ENCODE assay signal across 35 cellular contexts in genomic region chr14:74296037-74296467, GRCh38. TPM values are rescaled to one million over a fixed set of nuclear protein-coding genes. Genes with fewer than 3 reads are reported as not detected.
"Had no signal": no experiment of that assay in that cellular context is flagged by ENCODE, and none has a peak within 500 bp of the region (broad histone marks: within the 10 kb centered on the region; RNA-seq: fewer than 3 reads in every experiment).

No MANE protein-coding gene starts in this region.

- H3K4me3 Mint-ChIP-seq: dendritic cell treated with granulocyte-macrophage colony-stimulating factor and Interleukin-4, amounts not matched to agents 40 ng/mL and 50 ng/mL, for 4 days; endodermal cell; mesothelial cell of epicardium; naive B cell; natural killer cell treated with Interleukin-12 subunit alpha and Interleukin-12 subunit beta and Interleukin-15 and Interleukin-18, amount 100 ng/mL, for 72 hours; neural progenitor cell; stimulated activated naive B cell treated with anti-CD40 and anti-IgM and Interleukin-4, amounts not matched to agents 10 μg/mL and 1 μg/mL and 100 μg/mL, for 72 hours; stimulated activated naive CD8-positive, alpha-beta T cell treated with anti-CD3 and anti-CD28 coated beads, Interleukin-15, Interleukin-2, amounts not matched to agents 100 ng/mL and 50 ng/mL, for 24 hours had no signal

- DNase-seq: colonic mucosa; effector CD8-positive, alpha-beta T cell; endodermal cell; foreskin fibroblast; gastrocnemius medialis; head of caudate nucleus; left cardiac atrium; left lung; mesenchymal stem cell; mucosa of descending colon; naive B cell; nucleus accumbens; psoas muscle; right cardiac atrium; spleen; stimulated activated CD4-positive, alpha-beta T cell treated with anti-CD3 and anti-CD28 coated beads, Interleukin-4, amount 100 ng/mL, for 4 hours; stimulated activated naive B cell treated with anti-CD40 and anti-IgM and Interleukin-4, amounts not matched to agents 10 μg/mL and 1 μg/mL and 100 μg/mL, for 72 hours; upper lobe of left lung had no signal

- H3K27me3 Mint-ChIP-seq: dendritic cell treated with granulocyte-macrophage colony-stimulating factor and Interleukin-4, amounts not matched to agents 40 ng/mL and 50 ng/mL, for 4 days; naive B cell; natural killer cell treated with Interleukin-12 subunit alpha and Interleukin-12 subunit beta and Interleukin-15 and Interleukin-18, amount 100 ng/mL, for 72 hours; stimulated activated naive B cell treated with anti-CD40 and anti-IgM and Interleukin-4, amounts not matched to agents 10 μg/mL and 1 μg/mL and 100 μg/mL, for 72 hours; stimulated activated naive CD8-positive, alpha-beta T cell treated with anti-CD3 and anti-CD28 coated beads, Interleukin-15, Interleukin-2, amounts not matched to agents 100 ng/mL and 50 ng/mL, for 24 hours had no signal

- ATAC-seq: esophagus mucosa; gastrocnemius medialis; left cardiac atrium; left lung; mucosa of descending colon; psoas muscle; right cardiac atrium; stimulated activated naive B cell treated with anti-CD40 and anti-IgM and Interleukin-4, amounts not matched to agents 10 μg/mL and 1 μg/mL and 100 μg/mL, for 72 hours had no signal

- H3K9me3 Mint-ChIP-seq: dendritic cell treated with granulocyte-macrophage colony-stimulating factor and Interleukin-4, amounts not matched to agents 40 ng/mL and 50 ng/mL, for 4 days; endodermal cell; mesothelial cell of epicardium; naive B cell; natural killer cell treated with Interleukin-12 subunit alpha and Interleukin-12 subunit beta and Interleukin-15 and Interleukin-18, amount 100 ng/mL, for 72 hours; neural progenitor cell; stimulated activated naive B cell treated with anti-CD40 and anti-IgM and Interleukin-4, amounts not matched to agents 10 μg/mL and 1 μg/mL and 100 μg/mL, for 72 hours; stimulated activated naive CD8-positive, alpha-beta T cell treated with anti-CD3 and anti-CD28 coated beads, Interleukin-15, Interleukin-2, amounts not matched to agents 100 ng/mL and 50 ng/mL, for 24 hours had no signal

- H2AFZ ChIP-seq: neural progenitor cell had no signal

- H3K27ac Mint-ChIP-seq: dendritic cell treated with granulocyte-macrophage colony-stimulating factor and Interleukin-4, amounts not matched to agents 40 ng/mL and 50 ng/mL, for 4 days; mesothelial cell of epicardium; natural killer cell treated with Interleukin-12 subunit alpha and Interleukin-12 subunit beta and Interleukin-15 and Interleukin-18, amount 100 ng/mL, for 72 hours; neural progenitor cell; stimulated activated naive B cell treated with anti-CD40 and anti-IgM and Interleukin-4, amounts not matched to agents 10 μg/mL and 1 μg/mL and 100 μg/mL, for 72 hours; stimulated activated naive CD8-positive, alpha-beta T cell treated with anti-CD3 and anti-CD28 coated beads, Interleukin-15, Interleukin-2, amounts not matched to agents 100 ng/mL and 50 ng/mL, for 24 hours had no signal

- H3K9ac ChIP-seq: neural progenitor cell had no signal

- H3K9me3 ChIP-seq: colonic mucosa, gastrocnemius medialis, left lung, mucosa of descending colon, psoas muscle, spleen, thoracic aorta, tibial nerve, upper lobe of left lung had no signal

- FAIRE-seq: urothelium cell line had no signal

- H3K27me3 ChIP-seq: colonic mucosa, gastrocnemius medialis, left lung, neural progenitor cell, spleen, tibial nerve, upper lobe of left lung had no signal

- H3K4me1 ChIP-seq: colonic mucosa had no signal

- H3K4me2 ChIP-seq: neural progenitor cell had no signal

- H3K4me3 ChIP-seq: colonic mucosa, gastrocnemius medialis, left lung, mucosa of descending colon, neural progenitor cell, psoas muscle, skin epidermis, spleen, thoracic aorta, tibial nerve, upper lobe of left lung had no signal

- H3K27ac ChIP-seq: colonic mucosa, epithelial cell of prostate, gastrocnemius medialis, left lung, neural progenitor cell, psoas muscle, skin epidermis, spleen, thoracic aorta, tibial nerve, upper lobe of left lung had no signal

- H3K36me3 ChIP-seq: colonic mucosa, neural progenitor cell had no signal

RNA-seq across cellular contexts. Expression of gene VRTN, which starts 52.2 kb away (rescaled TPM):
- total RNA-seq: esophagus mucosa; gastrocnemius medialis; glomerular endothelial cell; kidney epithelial cell; left cardiac atrium; left lung; lower leg skin; lung microvascular endothelial cell; mesothelial cell of epicardium; natural killer cell treated with Interleukin-12 subunit alpha and Interleukin-12 subunit beta and Interleukin-15 and Interleukin-18, amount 100 ng/mL, for 72 hours; osteocyte; psoas muscle; renal cortical epithelial cell; right cardiac atrium; spleen; thoracic aorta; tibial nerve had no signal
- polyA plus RNA-seq: psoas muscle, right cardiac atrium had no signal

RNA-seq across cellular contexts. Expression of gene VSX2, which starts 56.8 kb away (rescaled TPM):
- total RNA-seq: colonic mucosa; endodermal cell; esophagus mucosa; gastrocnemius medialis; glomerular endothelial cell; kidney epithelial cell; left cardiac atrium; left lung; lower leg skin; lung microvascular endothelial cell; mesothelial cell of epicardium; mucosa of descending colon; natural killer cell treated with Interleukin-12 subunit alpha and Interleukin-12 subunit beta and Interleukin-15 and Interleukin-18, amount 100 ng/mL, for 72 hours; osteocyte; psoas muscle; renal cortical epithelial cell; right cardiac atrium; spleen; thoracic aorta; tibial nerve had no signal
- polyA plus RNA-seq: psoas muscle, right cardiac atrium, spleen had no signal
